Comparison of ENCODE assay signal across 9 cellular contexts in the genomic region with DNA sequence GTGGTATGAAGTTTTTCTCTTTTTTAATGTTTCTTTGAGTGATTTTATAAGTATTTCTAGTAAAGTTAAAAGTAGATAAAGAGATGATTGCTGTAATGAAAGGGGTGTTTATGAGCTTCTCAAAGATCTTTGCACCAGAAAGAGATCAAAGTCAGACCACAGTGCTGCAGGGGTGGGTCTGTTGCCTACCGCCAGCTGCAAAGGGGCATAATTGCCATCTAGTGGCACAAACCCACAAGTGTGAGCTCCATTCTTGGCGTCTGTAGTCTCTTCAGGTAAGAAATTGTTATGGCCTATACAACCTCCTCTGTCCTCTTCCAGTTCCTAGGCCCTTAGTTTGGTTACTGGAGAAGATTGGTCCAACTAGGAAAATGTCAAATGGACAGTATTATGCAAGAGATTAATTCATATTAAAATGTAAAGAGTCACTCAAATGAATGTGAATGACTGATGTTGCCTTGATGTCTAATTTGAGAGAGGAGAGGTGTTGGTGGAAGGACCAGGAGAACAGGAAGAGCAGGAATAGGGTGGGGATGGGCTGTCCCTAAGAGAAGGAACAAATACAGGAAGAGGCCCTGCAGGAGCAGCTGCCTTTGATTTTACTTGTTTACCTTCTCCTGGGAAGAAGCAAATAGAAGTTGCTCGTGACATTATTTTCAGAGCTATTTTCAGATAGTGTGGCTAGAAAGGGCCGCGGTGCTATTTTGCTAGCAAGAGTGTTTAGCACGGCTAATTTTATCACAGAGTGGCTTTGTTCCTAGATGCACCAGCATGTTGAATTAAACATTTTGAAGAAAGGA. TPM values are rescaled to one million over a fixed set of nuclear protein-coding genes. Genes with fewer than 3 reads are reported as not detected.
DNase-seq lines count a peak whose midpoint lies in the region; ATAC-seq and TF ChIP-seq lines count a peak whose summit lies in the region.
"Had no signal": no experiment of that assay in that cellular context is flagged by ENCODE, and none has a peak within 500 bp of the region (broad histone marks: within the 10 kb centered on the region; RNA-seq: fewer than 3 reads in every experiment).

No MANE protein-coding gene starts in this region.

- TF ChIP-seq CTCF in vagina (IDR thresholded peaks at IDR 0.05) = no peak

- no peaks in the 10 kb centered on the region for H3K27me3 ChIP-seq in vagina
- H3K27me3 ChIP-seq: SJSA1 had no signal

- ATAC-seq in left lobe of liver = peak; percentile 88
- ATAC-seq in stimulated activated naive CD8-positive, alpha-beta T cell treated with anti-CD3 and anti-CD28 coated beads, Interleukin-15, amount 100 ng/mL, for 72 hours = peak; percentile 72

- intact Hi-C loops in vagina (cut with DNase I) = no loop called here

- no peaks in the 10 kb centered on the region for H3K27me3 Mint-ChIP-seq in stimulated activated naive CD8-positive, alpha-beta T cell treated with anti-CD3 and anti-CD28 coated beads, Interleukin-15, amount 100 ng/mL, for 72 hours

- H3K9me3 Mint-ChIP-seq in stimulated activated naive CD8-positive, alpha-beta T cell treated with anti-CD3 and anti-CD28 coated beads, Interleukin-15, amount 100 ng/mL, for 72 hours = no peaks in the 10 kb centered on the region

- peaks cover 37% of the 10 kb centered on the region for H3K4me1 Mint-ChIP-seq in stimulated activated naive CD8-positive, alpha-beta T cell treated with anti-CD3 and anti-CD28 coated beads, Interleukin-15, amount 100 ng/mL, for 72 hours

- TF ChIP-seq POLR2A in vagina (IDR thresholded peaks at IDR 0.05) = no peak

- H3K9me3 ChIP-seq in vagina = no peaks in the 10 kb centered on the region
- H3K9me3 ChIP-seq: SJSA1 had no signal

- peak; percentile 17 for DNase-seq in NCI-H1105 treated with DMSO at 0.1 percent for 48 hours (lab: John Stamatoyannopoulos, UW)
- DNase-seq in NCI-H1105 (lab: John Stamatoyannopoulos, UW) = no peak
- DNase-seq in NCI-H1694 treated with DMSO at 0.1 percent for 48 hours (lab: John Stamatoyannopoulos, UW) = peak; percentile 23
- DNase-seq in activated T-cell treated with anti-CD3 and anti-CD28 coated beads, Interleukin-2, amount 50 U/mL, for 1 hour = peak; percentile 48
- peak; percentile 42 for DNase-seq in left lobe of liver (ENCODE audit: low spot score)
- peak; percentile 33 to 45 for DNase-seq in stimulated activated naive CD8-positive, alpha-beta T cell treated with anti-CD3 and anti-CD28 coated beads, Interleukin-15, amount 100 ng/mL, for 72 hours
- no peak for DNase-seq in vagina (ENCODE audit: extremely low spot score in 2 of 2)
- no peak for DNase-seq in inferior parietal cortex (ENCODE audit: extremely low spot score)

- no peak overlapping the region for H3K4me3 Mint-ChIP-seq in stimulated activated naive CD8-positive, alpha-beta T cell treated with anti-CD3 and anti-CD28 coated beads, Interleukin-15, amount 100 ng/mL, for 72 hours

- no peak overlapping the region for H3K4me3 ChIP-seq in vagina
- H3K4me3 ChIP-seq: SJSA1 had no signal

- peaks cover 29% of the 10 kb centered on the region for H3K4me1 ChIP-seq in vagina

- H3K36me3 ChIP-seq in vagina = no peaks in the 10 kb centered on the region
- H3K36me3 ChIP-seq: SJSA1 had no signal

- no peak overlapping the region for H3K27ac Mint-ChIP-seq in stimulated activated naive CD8-positive, alpha-beta T cell treated with anti-CD3 and anti-CD28 coated beads, Interleukin-15, amount 100 ng/mL, for 72 hours

- no peak overlapping the region for H3K27ac ChIP-seq in vagina
- H3K27ac ChIP-seq: SJSA1 had no signal

RNA-seq across cellular contexts. Expression of a gene that starts 53.0 kb away (rescaled TPM):
- total RNA-seq in left lobe of liver = 12.7 TPM
- total RNA-seq in vagina = 20.6 TPM

Comparison
In these comparisons a context has a peak if more than half of its experiments do, and no peak if none do; other contexts are left out.
1. DNase-seq: peak in NCI-H1105 treated with DMSO at 0.1 percent for 48 hours (single experiment), NCI-H1694 treated with DMSO at 0.1 percent for 48 hours (single experiment), activated T-cell treated with anti-CD3 and anti-CD28 coated beads, Interleukin-2, amount 50 U/mL, for 1 hour (single experiment), left lobe of liver (single experiment) and stimulated activated naive CD8-positive, alpha-beta T cell treated with anti-CD3 and anti-CD28 coated beads, Interleukin-15, amount 100 ng/mL, for 72 hours (2 of 2); none in NCI-H1105 (single experiment), vagina (0 of 2) and inferior parietal cortex (single experiment).